In genomic region chr21:26753822-26754221, GRCh38 we compare ENCODE assay signal across 1 cellular context.
TF ChIP-seq lines count a peak whose summit lies in the region.

No MANE protein-coding gene starts in this region.

TF ChIP-seq in WTC11, 78 proteins besides CTCF, POLR2A, EP300 and RAD21 (continued from another document):
- TF ChIP-seq ERG (CRISPR knock-in tag; IDR thresholded peaks at IDR 0.05) (no peak), HMGA2 (CRISPR knock-in tag; IDR thresholded peaks at IDR 0.05) (no peak), GRHL2 (CRISPR knock-in tag; IDR thresholded peaks at IDR 0.05; ENCODE audit: insufficient replicate concordance, severe bottlenecking) (no peak), TCF7 (CRISPR knock-in tag; IDR thresholded peaks at IDR 0.05; ENCODE audit: low read depth) (no peak), ZNF263 (CRISPR knock-in tag; IDR thresholded peaks at IDR 0.05; ENCODE audit: low read depth) (no peak)
